Comparison of ENCODE assay signal across 9 cellular contexts in the genomic region with DNA sequence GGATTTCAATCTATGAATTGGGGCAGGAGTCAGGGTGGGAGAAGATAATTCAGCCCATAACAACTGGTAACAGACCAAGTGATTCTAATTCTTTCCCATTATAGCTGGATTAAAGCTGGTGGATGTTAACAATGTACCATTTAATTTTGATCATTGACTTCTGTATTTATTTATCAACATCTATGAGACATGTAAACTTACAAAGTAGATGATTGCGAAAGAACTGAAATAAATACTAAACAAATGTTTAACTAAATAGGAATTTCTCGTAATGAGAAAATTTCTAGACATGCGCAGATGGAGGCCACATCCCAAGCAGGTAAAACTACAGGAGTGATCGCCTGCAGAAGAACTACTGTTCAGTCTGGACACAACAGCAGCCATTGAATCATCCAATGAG.
"Had no signal": no experiment of that assay in that cellular context is flagged by ENCODE, and none has a peak within 500 bp of the region (broad histone marks: within the 10 kb centered on the region; RNA-seq: fewer than 3 reads in every experiment).

No MANE protein-coding gene starts in this region.

- H3K4me3 Mint-ChIP-seq: H9 had no signal

- H3K9ac ChIP-seq: GM23248, KMS-11 had no signal

- H3K27ac ChIP-seq: GM23248, KMS-11 had no signal

- H3K4me3 ChIP-seq: GM23248 had no signal

- H3K27ac Mint-ChIP-seq: H9 had no signal

- DNase-seq: GM23248, GOT3, H9, HCEC 1CT, Karpas-422, KBM-7 had no signal

- H3K4me2 ChIP-seq: KMS-11 had no signal

- FAIRE-seq: H54, HTR-8/SVneo had no signal

- H2AFZ ChIP-seq: GM23248 had no signal
